ENCODE assay signal across 8 cellular contexts in genomic region chr16:1723450-1724147, GRCh38. TPM values are rescaled to one million over a fixed set of nuclear protein-coding genes. Genes with fewer than 3 reads are reported as not detected.
A peak's percentile ranks its signal among the peaks of the same experiment; 100 is the strongest.
DNase-seq lines count a peak whose midpoint lies in the region; ATAC-seq, FAIRE-seq and TF ChIP-seq lines count a peak whose summit lies in the region.

No MANE protein-coding gene starts in this region.

- peaks cover 3% of the 10 kb centered on the region for H3K36me3 Mint-ChIP-seq in activated naive CD4-positive, alpha-beta T cell treated with anti-CD3 and anti-CD28 coated beads, Interleukin-2, amount 50 U/mL, for 24 hours

- intact Hi-C loops in heart right ventricle (cut with DNase I): no loop called here

- no peaks in the 10 kb centered on the region for H3K9me3 Mint-ChIP-seq in activated naive CD4-positive, alpha-beta T cell treated with anti-CD3 and anti-CD28 coated beads, Interleukin-2, amount 50 U/mL, for 24 hours

- ATAC-seq in heart right ventricle (peak in 1 of 8 donors; percentile 45), GM21447 (IDR thresholded peaks at IDR 0.05; ENCODE audit: unreplicated experiment) (no peak)

- H3K36me3 ChIP-seq in OCI-LY1 (ENCODE audit: insufficient read depth, low read length): peaks cover 39% of the 10 kb centered on the region
- H3K36me3 ChIP-seq in heart right ventricle: peaks cover 0 to 41% (median 15%) of the 10 kb centered on the region in 9 donors
- H3K36me3 ChIP-seq in small intestine (ENCODE audit: control insufficient read depth in 2 of 2, insufficient read depth in 2 of 2, low read length in 2 of 2): peaks cover 3 to 5% of the 10 kb centered on the region in 2 donors

- no peak for FAIRE-seq in small intestine (lab: Jason Lieb, UNC)
- no peak for FAIRE-seq in GM12892 (lab: Jason Lieb, UNC)

- no peaks in the 10 kb centered on the region for H3K9me3 ChIP-seq in OCI-LY1 (ENCODE audit: low read length)
- H3K9me3 ChIP-seq in heart right ventricle: no peaks in the 10 kb centered on the region
- H3K9me3 ChIP-seq in small intestine (ENCODE audit: control insufficient read depth, low read depth): no peaks in the 10 kb centered on the region

- TF ChIP-seq CTCF in OCI-LY1 (IDR thresholded peaks at IDR 0.05; ENCODE audit: low read length): peak; percentile 82
- peak; percentile 50 to 89 (median 80) for TF ChIP-seq CTCF in heart right ventricle (IDR thresholded peaks at IDR 0.05)

- peaks cover 38% of the 10 kb centered on the region for H3K4me1 ChIP-seq in OCI-LY1 (ENCODE audit: insufficient read depth, low read length, severe bottlenecking)
- peaks cover 0 to 55% (median 22%) of the 10 kb centered on the region in 9 donors for H3K4me1 ChIP-seq in heart right ventricle
- H3K4me1 ChIP-seq in small intestine (ENCODE audit: control insufficient read depth in 2 of 2, insufficient read depth in 1 of 2, low read depth in 1 of 2, low read length in 1 of 2): no peaks in the 10 kb centered on the region

- no peaks in the 10 kb centered on the region for H3K27me3 Mint-ChIP-seq in activated naive CD4-positive, alpha-beta T cell treated with anti-CD3 and anti-CD28 coated beads, Interleukin-2, amount 50 U/mL, for 24 hours

- H3K79me2 ChIP-seq in OCI-LY1 (ENCODE audit: insufficient read depth, low read length): peaks cover 4% of the 10 kb centered on the region; the same call in 1 of the 2 replicates

- no peak overlapping the region for H3K4me3 Mint-ChIP-seq in activated naive CD4-positive, alpha-beta T cell treated with anti-CD3 and anti-CD28 coated beads, Interleukin-2, amount 50 U/mL, for 24 hours

- no peak overlapping the region for H3K4me3 ChIP-seq in OCI-LY1 (ENCODE audit: low read depth, low read length, poor library complexity, severe bottlenecking)
- H3K4me3 ChIP-seq in heart right ventricle: no peak overlapping the region
- no peak overlapping the region for H3K4me3 ChIP-seq in small intestine (ENCODE audit: low read depth in 1 of 2, low read length in 2 of 2)

- peaks cover 48% of the 10 kb centered on the region for H3K4me1 Mint-ChIP-seq in activated naive CD4-positive, alpha-beta T cell treated with anti-CD3 and anti-CD28 coated beads, Interleukin-2, amount 50 U/mL, for 24 hours

- H3F3A ChIP-seq in OCI-LY1 (ENCODE audit: insufficient read depth, low read length): 0 out of 2 replicates have a peak, but pooled peaks cover 2% of the 10 kb centered on the region

- H3K27me3 ChIP-seq in OCI-LY1 (ENCODE audit: insufficient read depth, low read length): no peaks in the 10 kb centered on the region
- H3K27me3 ChIP-seq in heart right ventricle: no peaks in the 10 kb centered on the region
- no peaks in the 10 kb centered on the region for H3K27me3 ChIP-seq in small intestine (ENCODE audit: control insufficient read depth in 2 of 2, insufficient read depth in 2 of 2, low read length in 2 of 2)

- H2AFZ ChIP-seq in OCI-LY1 (ENCODE audit: low read length): no peak overlapping the region

- peak; percentile 50 for DNase-seq in activated naive CD4-positive, alpha-beta T cell treated with Interleukin-2 at 50 U/mL for 16 hours
- no peak for DNase-seq in activated naive CD4-positive, alpha-beta T cell (lab: John Stamatoyannopoulos, UW)
- DNase-seq in heart right ventricle (no peak), small intestine (peak; percentile 51), GM12892 (ENCODE audit: insufficient read length) (no peak)

- no peak overlapping the region for H3K9ac ChIP-seq in OCI-LY1 (ENCODE audit: low read length)

- 50 to 51% methylated on average over 6 of the region's 6 CpGs for WGBS in heart right ventricle, 2 donors
- WGBS in small intestine, 3 donors: 51 to 57% (median 53%) methylated on average over 6 of the region's 6 CpGs

- no peak overlapping the region for H3K4me2 ChIP-seq in OCI-LY1 (ENCODE audit: low read length)

- no peaks in the 10 kb centered on the region for H4K20me1 ChIP-seq in OCI-LY1 (ENCODE audit: insufficient read depth, low read length)

- peak overlapping the region; percentile 30 for H3K27ac Mint-ChIP-seq in activated naive CD4-positive, alpha-beta T cell treated with anti-CD3 and anti-CD28 coated beads, Interleukin-2, amount 50 U/mL, for 24 hours

- no peaks in the 10 kb centered on the region for H3K9me2 ChIP-seq in OCI-LY1 (ENCODE audit: low read depth, low read length)

- TF ChIP-seq POLR2A in GM12892 (IDR thresholded peaks at IDR 0.05; ENCODE audit: low read depth, low read length): no peak

- H3K27ac ChIP-seq in OCI-LY1 (ENCODE audit: low read depth, low read length, poor library complexity, severe bottlenecking) (peak overlapping the region; percentile 74), heart right ventricle (peak overlapping the region in 5 of 10 donors; percentile 5 to 80 (median 29)), small intestine (ENCODE audit: low read depth in 1 of 2, low read length in 1 of 2) (no peak overlapping the region)

RNA-seq across cellular contexts. Expression of gene MAPK8IP3, which starts 17.6 kb away (rescaled TPM):
- total RNA-seq in heart right ventricle: 10 to 100 TPM; 61.3 to 96.0 (median 71.7) TPM
- polyA plus RNA-seq in heart right ventricle (100 to 1,000 TPM in 1 of 2 donors, 10 to 100 TPM in 1; 31.2 to 126 TPM), small intestine (10 to 100 TPM; 26.2 to 41.4 (median 37.8) TPM)
- 34.2 TPM for polyA plus RNA-seq in GM12892 (2012; ENCODE audit: missing spikeins)

RNA-seq across cellular contexts. Expression of gene JPT2, which starts 45.5 kb away (rescaled TPM):
- total RNA-seq in heart right ventricle: 10 to 100 TPM; 20.2 to 57.5 (median 32.2) TPM
- polyA plus RNA-seq in heart right ventricle (10 to 100 TPM; 10.0 to 38.1 TPM), small intestine (10 to 100 TPM; 17.0 to 51.7 (median 20.8) TPM)
- polyA plus RNA-seq in GM12892 (2012; ENCODE audit: missing spikeins): 38.6 TPM

RNA-seq across cellular contexts. Expression of gene NME3, which starts 47.7 kb away (rescaled TPM):
- 10 to 100 TPM; 21.8 to 41.1 (median 30.3) TPM for total RNA-seq in heart right ventricle
- 100 to 1,000 TPM in 1 of 2 donors, 10 to 100 TPM in 1; 47.7 to 176 TPM for polyA plus RNA-seq in heart right ventricle
- polyA plus RNA-seq in small intestine: 100 to 1,000 TPM in 2 of 3 donors, 10 to 100 TPM in 1; 94.9 to 293 (median 212) TPM
- 11.8 TPM for polyA plus RNA-seq in GM12892 (2012; ENCODE audit: missing spikeins)

RNA-seq across cellular contexts. Expression of gene EME2, which starts 49.0 kb away (rescaled TPM):
- total RNA-seq in heart right ventricle: 10 to 100 TPM in 1 of 10 donors, 1 to 10 TPM in 9; 4.9 to 13.8 (median 7.3) TPM
- polyA plus RNA-seq in heart right ventricle: 10 to 100 TPM in 1 of 2 donors, 1 to 10 TPM in 1; 3.0 to 17.9 TPM
- polyA plus RNA-seq in small intestine: 10 to 100 TPM in 1 of 3 donors, 1 to 10 TPM in 2; 6.8 to 16.1 (median 9.0) TPM
- polyA plus RNA-seq in GM12892 (2012; ENCODE audit: missing spikeins): 6.3 TPM

RNA-seq across cellular contexts. Expression of gene MRPS34, which starts 49.3 kb away (rescaled TPM):
- total RNA-seq in heart right ventricle: 10 to 100 TPM; 57.8 to 94.9 (median 76.2) TPM
- polyA plus RNA-seq in heart right ventricle (100 to 1,000 TPM in 1 of 2 donors, 10 to 100 TPM in 1; 84.7 to 141 TPM), small intestine (100 to 1,000 TPM; 166 to 199 (median 179) TPM)
- 58.1 TPM for polyA plus RNA-seq in GM12892 (2012; ENCODE audit: missing spikeins)

Comparison
In these comparisons a context has a peak if more than half of its experiments do, and no peak if none do; other contexts are left out.
1. DNase-seq: peak in activated naive CD4-positive, alpha-beta T cell treated with Interleukin-2 at 50 U/mL for 16 hours (single experiment) and small intestine (single experiment); none in activated naive CD4-positive, alpha-beta T cell (0 of 4), heart right ventricle (0 of 2) and GM12892 (single experiment).